Comparison of ENCODE assay signal across 23 cellular contexts in the genomic region with DNA sequence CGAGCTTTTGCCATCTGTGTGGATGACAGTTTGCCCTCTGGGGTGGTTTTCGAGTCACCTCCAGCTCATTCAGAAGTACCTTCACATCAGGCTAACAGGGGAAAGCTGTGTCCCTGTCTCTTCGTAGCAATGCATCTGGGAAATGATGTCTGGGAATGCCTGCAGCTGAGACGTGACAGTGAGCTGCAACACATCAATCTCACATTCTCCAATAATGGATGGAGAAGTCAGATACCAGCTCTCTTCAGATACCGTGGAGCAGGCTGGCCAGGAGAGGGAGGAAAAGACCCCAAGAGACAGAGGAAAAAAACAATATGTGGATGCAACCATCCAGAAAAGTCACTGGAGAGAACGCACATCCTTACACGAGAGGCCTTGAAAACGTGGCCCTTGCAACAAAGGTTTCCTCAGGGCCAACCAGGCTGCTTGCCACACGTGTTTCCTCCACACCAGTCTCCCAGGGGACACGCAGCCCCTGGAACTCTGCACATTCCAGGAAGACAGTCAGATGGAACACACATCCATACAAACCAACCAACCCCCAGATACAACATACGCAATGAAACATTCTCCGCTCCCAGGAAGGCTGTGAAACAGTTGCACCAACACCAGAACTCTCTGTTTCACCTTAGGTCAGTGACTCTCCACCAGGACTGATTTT. TPM values are rescaled to one million over a fixed set of nuclear protein-coding genes. Genes with fewer than 3 reads are reported as not detected.
DNase-seq lines count a peak whose midpoint lies in the region; ATAC-seq, FAIRE-seq and TF ChIP-seq lines count a peak whose summit lies in the region.
"Had no signal": no experiment of that assay in that cellular context is flagged by ENCODE, and none has a peak within 500 bp of the region (broad histone marks: within the 10 kb centered on the region; RNA-seq: fewer than 3 reads in every experiment).

No MANE protein-coding gene starts in this region.

- H2BK120ac ChIP-seq in neuronal stem cell (ENCODE audit: low read depth, low read length): peak overlapping the region; percentile 16

- 0 out of 22 replicates have a peak overlapping the region, but pooled peaks of 2 of the 11 experiments have one; percentile 15 to 41 for H3K9ac ChIP-seq in BLaER1 treated with 17β-estradiol and CSF1 and Interleukin-3, amounts not matched to agents 10 nM and 100 nM
- H3K9ac ChIP-seq in neuronal stem cell (ENCODE audit: low read depth, low read length, poor library complexity): no peak overlapping the region
- H3K9ac ChIP-seq: BLaER1 had no signal

- intact Hi-C loops in posterior cingulate gyrus (cut with DNase I): no loop called here

- no peak overlapping the region for H3K23ac ChIP-seq in neuronal stem cell (ENCODE audit: low read depth, low read length, poor library complexity)

- no peaks in the 10 kb centered on the region for H4K20me1 ChIP-seq in BLaER1 treated with 17β-estradiol and CSF1 and Interleukin-3, amounts not matched to agents 10 nM and 100 nM
- H4K20me1 ChIP-seq: BLaER1 had no signal

- no peak overlapping the region for H3K4ac ChIP-seq in neuronal stem cell (ENCODE audit: low read length)

- peak overlapping the region; percentile 24 for H2BK12ac ChIP-seq in neuronal stem cell (ENCODE audit: low read length)

- no peaks in the 10 kb centered on the region for H3K36me3 ChIP-seq in BLaER1 treated with 17β-estradiol and CSF1 and Interleukin-3, amounts not matched to agents 10 nM and 100 nM
- H3K36me3 ChIP-seq in bronchial epithelial cell (ENCODE audit: control insufficient read depth, insufficient read depth, low read length) (no peaks in the 10 kb centered on the region), neuronal stem cell (replicated peaks in 1 of 2; ENCODE audit: control insufficient read depth in 2 of 2, insufficient read depth in 2 of 2, low read length in 2 of 2) (no peaks in the 10 kb centered on the region)
- H3K36me3 ChIP-seq: BLaER1, Peyer's patch had no signal

- WGBS in neuronal stem cell (ENCODE audit: extremely low coverage in 2 of 2, insufficient read length in 2 of 2, insufficient replicate concordance in 1 of 2), 2 donors: no CpG with 5 or more reads among the region's 12 CpGs

- ATAC-seq in activated CD4-positive, CD25-positive, alpha-beta regulatory T cell treated with anti-CD3 and anti-CD28 coated beads, Interleukin-2, amount 50 U/mL, for 24 hours: no peak
- ATAC-seq: CD8-positive, alpha-beta T cell; GM12878; HepG2 had no signal

- H2AFZ ChIP-seq in neuronal stem cell (ENCODE audit: low read length): no peak overlapping the region

- H2BK5ac ChIP-seq in neuronal stem cell (ENCODE audit: low read length): no peak overlapping the region

- peaks cover 0 to 5% (median 0%) of the 10 kb centered on the region in 11 experiments; a peak in 6 of 22 replicates for H3K9me3 ChIP-seq in BLaER1 treated with 17β-estradiol and CSF1 and Interleukin-3, amounts not matched to agents 10 nM and 100 nM (replicated peaks in 1 of 11)
- no peaks in the 10 kb centered on the region for H3K9me3 ChIP-seq in neuronal stem cell (replicated peaks in 1 of 2; ENCODE audit: control insufficient read depth in 2 of 2, insufficient read depth in 1 of 2, low read depth in 1 of 2, low read length in 2 of 2)
- H3K9me3 ChIP-seq: BLaER1, Peyer's patch had no signal

- H4K91ac ChIP-seq in neuronal stem cell (ENCODE audit: low read depth, low read length, poor library complexity): peak overlapping the region; percentile 66

- peak overlapping the region; percentile 22 for H2AK5ac ChIP-seq in neuronal stem cell (ENCODE audit: low read depth, low read length)

- peaks cover 39 to 83% (median 71%) of the 10 kb centered on the region in 10 experiments for H3K4me1 ChIP-seq in BLaER1 treated with 17β-estradiol and CSF1 and Interleukin-3, amounts not matched to agents 10 nM and 100 nM
- peaks cover 6 to 10% of the 10 kb centered on the region in 2 donors for H3K4me1 ChIP-seq in neuronal stem cell (ENCODE audit: control insufficient read depth in 2 of 2, insufficient read depth in 1 of 2, low read depth in 1 of 2, low read length in 2 of 2)
- H3K4me1 ChIP-seq: Peyer's patch had no signal

- TF ChIP-seq CTCF in bronchial epithelial cell (IDR thresholded peaks at IDR 0.05; ENCODE audit: insufficient read depth, low read length, severe bottlenecking): no peak

- H2BK15ac ChIP-seq in neuronal stem cell (ENCODE audit: low read length): peak overlapping the region; percentile 3

- peak overlapping the region; percentile 59 for H3K18ac ChIP-seq in neuronal stem cell (ENCODE audit: low read length)

- DNase-seq in bronchial epithelial cell (ENCODE audit: low read depth): no peak
- peak; percentile 76 for DNase-seq in left kidney (ENCODE audit: low read depth, low spot score)
- DNase-seq in neuronal stem cell (ENCODE audit: low spot score): no peak
- no peak for DNase-seq in posterior cingulate gyrus
- DNase-seq in foreskin melanocyte: no peak
- no peak for DNase-seq in HuH-7.5 (ENCODE audit: low spot score)
- DNase-seq: CD8-positive, alpha-beta T cell; DMS53; EL; GOT3; HFFc6; KG1; NCI-H1105 treated with DMSO at 0.1 percent for 48 hours; NCI-H1694; NCI-H2081 treated with DMSO at 0.1 percent for 48 hours; NK-92 treated with Interleukin-12 subunit alpha and Interleukin-12 subunit beta, amount 100 ng/mL, for 24 hours; Peyer's patch had no signal

- no peak overlapping the region for H3K14ac ChIP-seq in neuronal stem cell (ENCODE audit: low read length)

- peak overlapping the region in 10 of 11 experiments; percentile 15 to 66 (median 38); a peak in 13 of 22 replicates for H3K4me2 ChIP-seq in BLaER1 treated with 17β-estradiol and CSF1 and Interleukin-3, amounts not matched to agents 10 nM and 100 nM
- no peak overlapping the region for H3K4me2 ChIP-seq in neuronal stem cell (ENCODE audit: insufficient read depth, low read length, poor library complexity, severe bottlenecking)
- H3K4me2 ChIP-seq: BLaER1 had no signal

- no peaks in the 10 kb centered on the region for H3K79me1 ChIP-seq in neuronal stem cell (ENCODE audit: low read depth, low read length)

- no peak overlapping the region for H3K4me3 ChIP-seq in BLaER1 treated with 17β-estradiol and CSF1 and Interleukin-3, amounts not matched to agents 10 nM and 100 nM
- H3K4me3 ChIP-seq in bronchial epithelial cell (ENCODE audit: low read depth, low read length) (no peak overlapping the region), neuronal stem cell (ENCODE audit: low read length in 2 of 2) (no peak overlapping the region)
- H3K4me3 ChIP-seq: BLaER1, GM12878, Peyer's patch had no signal

- H3K27ac ChIP-seq in BLaER1 treated with 17β-estradiol and CSF1 and Interleukin-3, amounts not matched to agents 10 nM and 100 nM: peak overlapping the region in 8 of 11 experiments; percentile 2 to 64 (median 40); a peak in 12 of 22 replicates
- H3K27ac ChIP-seq in neuronal stem cell (replicated peaks; ENCODE audit: low read length): no peak overlapping the region
- H3K27ac ChIP-seq: BLaER1, Peyer's patch had no signal

- H4K8ac ChIP-seq in neuronal stem cell (ENCODE audit: low read depth, low read length): no peak overlapping the region

- no peaks in the 10 kb centered on the region for H3K27me3 ChIP-seq in BLaER1 treated with 17β-estradiol and CSF1 and Interleukin-3, amounts not matched to agents 10 nM and 100 nM
- H3K27me3 ChIP-seq in bronchial epithelial cell (ENCODE audit: control insufficient read depth, insufficient read depth, low read length) (no peaks in the 10 kb centered on the region), neuronal stem cell (ENCODE audit: control insufficient read depth in 3 of 3, insufficient read depth in 3 of 3, low read depth in 1 of 3, low read length in 3 of 3) (no peaks in the 10 kb centered on the region)
- H3K27me3 ChIP-seq: BLaER1, Peyer's patch had no signal

- peak; percentile 32 for FAIRE-seq in bronchial epithelial cell (lab: Jason Lieb, UNC)
- FAIRE-seq: GM12878, GM19239, HepG2 had no signal

RNA-seq across cellular contexts. Expression of a gene that starts 20.3 kb away (rescaled TPM):
- total RNA-seq in bronchial epithelial cell: 0.13 TPM in 1 of 2 replicates, not detected in the other
- 1.8 TPM for polyA plus RNA-seq in neuronal stem cell (2013, experiment 1 of 2)
- 1.8 TPM for polyA plus RNA-seq in neuronal stem cell (2013, experiment 2 of 2)
- total RNA-seq: CD8-positive, alpha-beta T cell; HepG2 had no signal
- polyA plus RNA-seq: HepG2 had no signal
